In genomic region chr14:22553445-22553844, GRCh38 we compare ENCODE assay signal across 1 cellular context.
TF ChIP-seq lines count a peak whose summit lies in the region.

No MANE protein-coding gene starts in this region.

TF ChIP-seq in GM12878, 131 proteins besides CTCF, POLR2A, EP300 and RAD21 (continued from another document):
- TF ChIP-seq BCL3 (IDR thresholded peaks at IDR 0.05; ENCODE audit: borderline replicate concordance, insufficient read depth, low read depth, low read length, poor library complexity, severe bottlenecking) (no peak), ZNF274 (IDR thresholded peaks at IDR 0.05; ENCODE audit: insufficient read depth, insufficient read length) (no peak), FOXM1 (IDR thresholded peaks at IDR 0.05; ENCODE audit: low read depth, low read length) (no peak), ESRRA (IDR thresholded peaks at IDR 0.05; ENCODE audit: low read length) (no peak), EED (IDR thresholded peaks at IDR 0.05; ENCODE audit: low read depth) (no peak), CREB1 (IDR thresholded peaks at IDR 0.05; ENCODE audit: low read depth) (no peak), LARP7 (IDR thresholded peaks at IDR 0.05) (no peak), RCOR1 (conservative IDR thresholded peaks at IDR 0.05; ENCODE audit: low read depth, low read length) (no peak), ZNF217 (IDR thresholded peaks at IDR 0.05) (no peak), NFIC (IDR thresholded peaks at IDR 0.05; ENCODE audit: low read depth, low read length) (no peak), HDAC2 (IDR thresholded peaks at IDR 0.05) (no peak), E2F8 (IDR thresholded peaks at IDR 0.05; ENCODE audit: low read depth, partially characterized antibody) (no peak), ZNF592 (IDR thresholded peaks at IDR 0.05) (no peak), YY1 (IDR thresholded peaks at IDR 0.05; ENCODE audit: low read depth, low read length) (no peak)
TF ChIP-seq in GM12878: peak in this region for 0.
